In genomic region chr17:18721775-18722547, GRCh38 we compare ENCODE assay signal across 11 cellular contexts. TPM values are rescaled to one million over a fixed set of nuclear protein-coding genes. Genes with fewer than 3 reads are reported as not detected.
DNase-seq lines count a peak whose midpoint lies in the region; ATAC-seq, FAIRE-seq and TF ChIP-seq lines count a peak whose summit lies in the region.
"Not testable (repeated sequence)": the region's sequence is repeated elsewhere in the genome, so short reads cannot be mapped to it uniquely, and the experiment has no call there.
"Had no signal": no experiment of that assay in that cellular context is flagged by ENCODE, and none has a peak within 500 bp of the region (broad histone marks: within the 10 kb centered on the region; RNA-seq: fewer than 3 reads in every experiment).

No MANE protein-coding gene starts in this region.

- peak; percentile 97 for FAIRE-seq in H54 (lab: Jason Lieb, UNC)

- H3K4me2 ChIP-seq in mammary epithelial cell (ENCODE audit: insufficient read depth, low read depth, low read length), result peak overlapping the region; percentile 30

- H3K4me3 Mint-ChIP-seq in osteocyte (ENCODE audit: unreplicated experiment), result not testable (repeated sequence)

- H3K27ac ChIP-seq in 22Rv1 (0 out of 2 replicates have a peak overlapping the region, but pooled peaks have one; percentile 35), RWPE2 (ENCODE audit: poor library complexity, severe bottlenecking) (peak overlapping the region; percentile 57), thyroid gland (peak overlapping the region; percentile 61 to 79 (median 65))
- not testable (repeated sequence) for H3K27ac ChIP-seq in mammary epithelial cell (ENCODE audit: insufficient read depth, low read depth, low read length)

- WGBS in mammary epithelial cell (ENCODE audit: low coverage, missing lambda C conversion rate), result 25% methylated on average over 1 of the region's 12 CpGs
- 29 to 53% methylated on average over 2 to 3 of the region's 12 CpGs for WGBS in thyroid gland, 2 donors

- H3K9me3 Mint-ChIP-seq in osteocyte (ENCODE audit: unreplicated experiment), result not testable (repeated sequence)

- peak; percentile 78 for ATAC-seq in RWPE2 (ENCODE audit: low read depth)
- peak; percentile 86 for ATAC-seq in Right ventricle myocardium superior (ENCODE audit: poor library complexity)
- ATAC-seq in left lobe of liver, result peak; percentile 66

- intact Hi-C loops in mammary epithelial cell (cut with micrococcal nuclease); Right ventricle myocardium superior (cut with DNase I); thyroid gland (cut with DNase I): not testable (repeated sequence)

- not testable (repeated sequence) for H3K79me2 ChIP-seq in mammary epithelial cell (ENCODE audit: insufficient read depth, low read length)

- H4K20me1 ChIP-seq in mammary epithelial cell (ENCODE audit: insufficient read depth, low read length), result not testable (repeated sequence)

- H3K27me3 Mint-ChIP-seq in osteocyte (ENCODE audit: unreplicated experiment), result not testable (repeated sequence)

- H3K9me3 ChIP-seq in RWPE2 (ENCODE audit: severe bottlenecking); mammary epithelial cell (replicated peaks; ENCODE audit: insufficient read depth, low read length); thyroid gland: not testable (repeated sequence)

- CTCF ChIA-PET in mammary epithelial cell (lab: Charles Lee; ENCODE audit: low non-redundant PET), result not testable (repeated sequence)

- not testable (repeated sequence) for H3K9ac ChIP-seq in mammary epithelial cell (ENCODE audit: insufficient read depth, low read length)

- H2AFZ ChIP-seq in mammary epithelial cell (ENCODE audit: low read depth, low read length), result not testable (repeated sequence)

- H3K4me1 ChIP-seq in RWPE2 (ENCODE audit: insufficient read depth, poor library complexity, severe bottlenecking), result peaks cover 11% of the 10 kb centered on the region
- H3K4me1 ChIP-seq in mammary epithelial cell (ENCODE audit: insufficient read depth, low read length), result peaks cover 30% of the 10 kb centered on the region
- H3K4me1 ChIP-seq in thyroid gland, result peaks cover 10 to 11% of the 10 kb centered on the region in 2 donors

- TF ChIP-seq POLR2A in H54 (IDR thresholded peaks at IDR 0.05; ENCODE audit: low read depth, low read length), result not testable (repeated sequence)
- peak in 1 of 2 donors; percentile 37 for TF ChIP-seq POLR2A in thyroid gland (IDR thresholded peaks at IDR 0.05)

- not testable (repeated sequence) for DNase-seq in H54 (ENCODE audit: insufficient read length, low spot score); RWPE2 (ENCODE audit: low spot score); mammary epithelial cell; Right ventricle myocardium superior; left lobe of liver (ENCODE audit: low spot score); osteocyte (ENCODE audit: extremely low spot score, unreplicated experiment); thyroid gland

- peaks cover 19% of the 10 kb centered on the region for H3K4me1 Mint-ChIP-seq in osteocyte (ENCODE audit: unreplicated experiment)

- in situ Hi-C loops in mammary epithelial cell (cut with MboI; ENCODE audit: low sequenced_read_pairs in 2 of 2), result not testable (repeated sequence)

- not testable (repeated sequence) for H3K36me3 Mint-ChIP-seq in osteocyte (ENCODE audit: unreplicated experiment)

- H3K36me3 ChIP-seq in RWPE2 (ENCODE audit: low read depth); mammary epithelial cell (ENCODE audit: insufficient read depth, low read length); thyroid gland: not testable (repeated sequence)

- H3K4me3 ChIP-seq in RWPE2 (ENCODE audit: severe bottlenecking); mammary epithelial cell (replicated peaks in 1 of 3; ENCODE audit: insufficient read depth in 1 of 3, low read depth in 2 of 3, low read length in 3 of 3); thyroid gland (replicated peaks in 1 of 3): not testable (repeated sequence)

- peak overlapping the region; percentile 91 for H3K27ac Mint-ChIP-seq in osteocyte (ENCODE audit: unreplicated experiment)

- BruUV-seq in mammary epithelial cell (replicated peaks; lab: Mats Ljungman, UMichigan), result TSS peak; percentile 64

- dilution Hi-C loops in mammary epithelial cell (cut with HindIII; ENCODE audit: low sequenced_read_pairs), result not testable (repeated sequence)

- not testable (repeated sequence) for H3K27me3 ChIP-seq in RWPE2 (ENCODE audit: insufficient read depth, poor library complexity, severe bottlenecking); mammary epithelial cell (ENCODE audit: insufficient read depth, low read length); thyroid gland

- TF ChIP-seq CTCF in 22Rv1 (IDR thresholded peaks at IDR 0.05); RWPE2 (IDR thresholded peaks at IDR 0.05; ENCODE audit: poor library complexity, severe bottlenecking); mammary epithelial cell (conservative IDR thresholded peaks at IDR 0.05 in 1 of 2, IDR thresholded peaks at IDR 0.05 in 1 of 2; ENCODE audit: extremely low read depth in 1 of 2, insufficient read depth in 1 of 2, low read depth in 1 of 2, low read length in 2 of 2); osteocyte (IDR thresholded peaks at IDR 0.05); thyroid gland (IDR thresholded peaks at IDR 0.05): not testable (repeated sequence)

RNA-seq across cellular contexts. Expression of gene FBXW10, which starts 21.9 kb away (rescaled TPM):
- total RNA-seq in mammary epithelial cell, result under 1 TPM; under 0.01 to 0.21 TPM
- polyA plus RNA-seq in mammary epithelial cell, result 0.03 TPM
- not detected for polyA minus RNA-seq in mammary epithelial cell
- total RNA-seq in Right ventricle myocardium superior, result 0.24 TPM
- 0.60 TPM for total RNA-seq in left lobe of liver
- total RNA-seq in osteocyte, result not detected in 2 replicates
- total RNA-seq in thyroid gland, result 1 to 10 TPM in 2 of 4 donors, under 1 TPM in 2; 0.78 to 1.4 (median 1.0) TPM
- total RNA-seq: CD4-positive, alpha-beta T cell; G401; H7 had no signal

RNA-seq across cellular contexts. Expression of gene FOXO3B, which starts 39.8 kb away (rescaled TPM):
- total RNA-seq in mammary epithelial cell (1 to 10 TPM; 4.6 to 6.8 TPM), Right ventricle myocardium superior (0.91 TPM), left lobe of liver (0.93 TPM), osteocyte (8.0 and 9.6 TPM in 2 replicates), thyroid gland (10 to 100 TPM in 2 of 4 donors, 1 to 10 TPM in 2; 4.2 to 12.1 (median 9.7) TPM)
- polyA plus RNA-seq in mammary epithelial cell, result 4.7 TPM
- 1.1 TPM for polyA minus RNA-seq in mammary epithelial cell

RNA-seq across cellular contexts. Expression of gene TVP23B, which starts 59.0 kb away (rescaled TPM):
- 10 to 100 TPM; 50.0 to 60.0 TPM for total RNA-seq in mammary epithelial cell
- 25.3 TPM for polyA plus RNA-seq in mammary epithelial cell
- 6.9 TPM for polyA minus RNA-seq in mammary epithelial cell
- 23.6 TPM for total RNA-seq in Right ventricle myocardium superior
- 21.2 TPM for total RNA-seq in left lobe of liver
- total RNA-seq in osteocyte, result 33.2 and 39.4 TPM in 2 replicates
- 10 to 100 TPM; 58.9 to 85.1 (median 68.3) TPM for total RNA-seq in thyroid gland
